In the genomic region with DNA sequence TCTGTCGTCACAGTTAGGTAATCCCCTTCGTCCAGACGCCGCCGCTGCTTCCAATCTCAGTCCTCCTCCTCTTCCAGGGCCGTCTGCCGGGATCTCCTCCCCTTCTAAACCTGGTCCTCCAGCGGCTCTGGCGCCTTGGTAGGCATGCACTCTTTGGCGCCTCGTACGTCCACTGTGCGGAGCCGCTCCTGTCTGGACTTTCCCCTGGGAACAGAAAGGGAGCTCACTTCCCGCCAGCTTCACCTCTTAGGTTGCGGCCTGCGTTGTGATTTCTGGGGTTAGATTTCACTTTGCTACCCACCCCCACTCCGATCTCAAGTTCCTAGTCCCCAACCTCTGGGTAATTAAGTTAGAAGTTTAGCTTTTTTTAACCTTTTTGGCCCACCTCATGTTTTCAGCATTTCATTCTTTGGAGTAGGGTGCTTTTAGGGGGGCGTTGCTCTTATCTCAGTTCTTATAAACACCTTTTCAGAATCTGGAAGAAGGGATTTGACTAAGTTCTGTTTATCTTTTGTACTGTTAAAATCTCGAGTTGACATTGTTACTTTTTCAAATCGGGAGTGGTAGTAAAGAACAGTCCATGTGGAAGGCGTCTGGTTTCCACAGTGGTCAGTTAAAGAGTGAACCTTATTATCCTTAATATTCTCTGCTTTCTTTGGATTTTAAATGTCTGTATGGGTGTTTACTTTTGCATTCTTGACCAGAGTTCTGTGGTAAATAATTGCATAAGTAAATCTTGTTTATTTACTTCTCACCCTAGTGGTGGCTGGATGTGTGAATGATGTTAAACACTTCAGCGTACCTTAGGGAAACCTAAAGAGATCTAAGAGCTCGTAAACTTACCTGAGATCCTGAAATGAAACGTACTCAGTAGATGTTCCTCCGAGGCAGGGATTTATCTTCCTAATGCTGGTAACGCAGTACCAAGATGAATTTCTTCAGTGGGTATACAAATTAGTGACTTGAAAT, we compare ENCODE assay signal across 8 cellular contexts. TPM values are rescaled to one million over a fixed set of nuclear protein-coding genes. Genes with fewer than 3 reads are reported as not detected.
A peak's percentile ranks its signal among the peaks of the same experiment; 100 is the strongest.
DNase-seq lines count a peak whose midpoint lies in the region; ATAC-seq lines count a peak whose summit lies in the region.

No MANE protein-coding gene starts in this region.

- ATAC-seq in activated CD4-positive, CD25-positive, alpha-beta regulatory T cell treated with anti-CD3 and anti-CD28 coated beads, Interleukin-2, amount 50 U/mL, for 24 hours = peak; percentile 3
- ATAC-seq in left cardiac atrium = peak; percentile 17 to 62

- H3K4me3 Mint-ChIP-seq in activated T-helper 2 cell treated with anti-CD3 and anti-CD28 coated beads, Interferon-gamma antibody, Interleukin-2, Interleukin-4, amounts not matched to agents 10 μg/mL and 5 μg/mL and 100 μg/mL, durations not matched to agents 14 hours and 24 hours and 36 hours (ENCODE audit: low read depth) = peak overlapping the region; percentile 94

- no peak for DNase-seq in activated CD4-positive, CD25-positive, alpha-beta regulatory T cell (lab: John Stamatoyannopoulos, UW)
- DNase-seq in HCEC 1CT (peak; percentile 75), NCI-H1105 (lab: John Stamatoyannopoulos, UW) (peak; percentile 41), left cardiac atrium (no peak), renal cortical epithelial cell (ENCODE audit: low read depth) (peak; percentile 51), GDM1 (lab: John Stamatoyannopoulos, UW) (no peak)
- no peak for DNase-seq in activated T-helper 2 cell treated with anti-CD3 and anti-CD28 coated beads, Interferon-gamma antibody, Interleukin-2, Interleukin-4, amounts not matched to agents 10 μg/mL and 5 μg/mL and 100 μg/mL, durations not matched to agents 14 hours and 24 hours and 36 hours (ENCODE audit: low spot score)

- peaks cover 25% of the 10 kb centered on the region for H3K36me3 Mint-ChIP-seq in activated T-helper 2 cell treated with anti-CD3 and anti-CD28 coated beads, Interferon-gamma antibody, Interleukin-2, Interleukin-4, amounts not matched to agents 10 μg/mL and 5 μg/mL and 100 μg/mL, durations not matched to agents 14 hours and 24 hours and 36 hours (ENCODE audit: low read depth)

- peak overlapping the region; percentile 99 for H3K27ac Mint-ChIP-seq in activated T-helper 2 cell treated with anti-CD3 and anti-CD28 coated beads, Interferon-gamma antibody, Interleukin-2, Interleukin-4, amounts not matched to agents 10 μg/mL and 5 μg/mL and 100 μg/mL, durations not matched to agents 14 hours and 24 hours and 36 hours

- no peaks in the 10 kb centered on the region for H3K27me3 Mint-ChIP-seq in activated T-helper 2 cell treated with anti-CD3 and anti-CD28 coated beads, Interferon-gamma antibody, Interleukin-2, Interleukin-4, amounts not matched to agents 10 μg/mL and 5 μg/mL and 100 μg/mL, durations not matched to agents 14 hours and 24 hours and 36 hours (ENCODE audit: low read depth)

- H3K4me1 Mint-ChIP-seq in activated T-helper 2 cell treated with anti-CD3 and anti-CD28 coated beads, Interferon-gamma antibody, Interleukin-2, Interleukin-4, amounts not matched to agents 10 μg/mL and 5 μg/mL and 100 μg/mL, durations not matched to agents 14 hours and 24 hours and 36 hours (ENCODE audit: low read depth) = peaks cover 35% of the 10 kb centered on the region

- no peaks in the 10 kb centered on the region for H3K9me3 Mint-ChIP-seq in activated T-helper 2 cell treated with anti-CD3 and anti-CD28 coated beads, Interferon-gamma antibody, Interleukin-2, Interleukin-4, amounts not matched to agents 10 μg/mL and 5 μg/mL and 100 μg/mL, durations not matched to agents 14 hours and 24 hours and 36 hours

- intact Hi-C loops in activated T-helper 2 cell treated with anti-CD3 and anti-CD28 coated beads, Interferon-gamma antibody, Interleukin-2, Interleukin-4, amounts not matched to agents 10 μg/mL and 5 μg/mL and 100 μg/mL, durations not matched to agents 14 hours and 24 hours and 36 hours (cut with micrococcal nuclease) = loop anchor here (1.0 to 5.0 kb wide), 7 partner anchors 23 to 140 kb away; partner anchors contain the start of genes EIF3J and GOLM2
- intact Hi-C loops in left cardiac atrium (cut with DNase I) = no loop called here

RNA-seq across cellular contexts. Expression of gene CTDSPL2, which starts 0.6 kb away (rescaled TPM):
- 66.1 and 69.6 TPM in 2 replicates for total RNA-seq in activated T-helper 2 cell treated with anti-CD3 and anti-CD28 coated beads, Interferon-gamma antibody, Interleukin-2, Interleukin-4, amounts not matched to agents 10 μg/mL and 5 μg/mL and 100 μg/mL, durations not matched to agents 14 hours and 24 hours and 36 hours
- total RNA-seq in left cardiac atrium (10 to 100 TPM; 19.4 to 26.9 TPM), renal cortical epithelial cell (65.6 and 71.2 TPM in 2 replicates)

Comparison
In these comparisons a context has a peak if more than half of its experiments do, and no peak if none do; other contexts are left out.
1. DNase-seq: peak in HCEC 1CT (single experiment), NCI-H1105 (single experiment) and renal cortical epithelial cell (single experiment); none in activated CD4-positive, CD25-positive, alpha-beta regulatory T cell (0 of 4), activated T-helper 2 cell treated with anti-CD3 and anti-CD28 coated beads, Interferon-gamma antibody, Interleukin-2, Interleukin-4, amounts not matched to agents 10 μg/mL and 5 μg/mL and 100 μg/mL, durations not matched to agents 14 hours and 24 hours and 36 hours (single experiment), left cardiac atrium (single experiment) and GDM1 (single experiment).